10 cellular contexts compared by ENCODE assay signal in the genomic region with DNA sequence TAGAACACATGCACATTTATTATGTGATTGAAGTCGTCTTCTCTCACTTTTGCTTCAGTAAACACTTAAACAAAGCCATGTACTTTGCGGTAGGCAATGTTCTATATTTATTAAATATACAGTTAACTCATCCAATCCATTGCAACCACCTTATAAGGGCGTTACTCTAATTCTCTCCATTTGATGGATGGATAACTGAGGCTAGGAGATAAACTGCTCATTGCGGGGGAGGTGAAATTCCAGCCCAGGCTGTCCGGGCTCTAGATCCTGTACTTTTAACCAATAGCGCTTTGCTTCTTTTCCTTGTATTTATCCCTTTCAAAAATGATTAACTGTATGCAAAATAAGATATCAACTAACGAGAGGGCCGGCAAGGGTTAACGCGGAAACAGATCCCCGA. TPM values are rescaled to one million over a fixed set of nuclear protein-coding genes. Genes with fewer than 3 reads are reported as not detected.
DNase-seq lines count a peak whose midpoint lies in the region; ATAC-seq and TF ChIP-seq lines count a peak whose summit lies in the region.
"Had no signal": no experiment of that assay in that cellular context is flagged by ENCODE, and none has a peak within 500 bp of the region (broad histone marks: within the 10 kb centered on the region; RNA-seq: fewer than 3 reads in every experiment).

No MANE protein-coding gene starts in this region.

- DNase-seq in dorsolateral prefrontal cortex (no peak), thoracic aorta (ENCODE audit: low spot score) (no peak), NCI-H146 (lab: John Stamatoyannopoulos, UW) (no peak), NCI-H345 (lab: John Stamatoyannopoulos, UW) (no peak), NOMO-1 treated with DMSO at 0.1 percent for 48 hours (lab: John Stamatoyannopoulos, UW; ENCODE audit: unreplicated experiment) (no peak)
- DNase-seq: NCI-H2029 treated with DMSO at 0.1 percent for 48 hours had no signal

- TF ChIP-seq CTCF in Loucy (conservative IDR thresholded peaks at IDR 0.05; ENCODE audit: low read length) (no peak), dorsolateral prefrontal cortex (IDR thresholded peaks at IDR 0.05 in 54 of 56, conservative IDR thresholded peaks at IDR 0.05 in 2 of 56; ENCODE audit: low read depth in 1 of 56, partially characterized antibody in 56 of 56) (no peak), thoracic aorta (IDR thresholded peaks at IDR 0.05) (no peak)

- H2AFZ ChIP-seq in Loucy (ENCODE audit: low read length): peak overlapping the region; percentile 81

- ATAC-seq in thoracic aorta (ENCODE audit: insufficient number of reproducible peaks, low FRiP score, low read depth) (no peak), HG03280 (IDR thresholded peaks at IDR 0.05; ENCODE audit: unreplicated experiment) (no peak)

- H3K79me2 ChIP-seq in Loucy (ENCODE audit: insufficient read depth, low read length): no peaks in the 10 kb centered on the region

- H3K27me3 ChIP-seq in Loucy (ENCODE audit: insufficient read depth, low read length, poor library complexity, severe bottlenecking): peaks cover 19% of the 10 kb centered on the region
- no peaks in the 10 kb centered on the region for H3K27me3 ChIP-seq in dorsolateral prefrontal cortex
- peaks cover 22% of the 10 kb centered on the region for H3K27me3 ChIP-seq in mononuclear cell (ENCODE audit: insufficient read depth, low read length)
- H3K27me3 ChIP-seq in thoracic aorta (replicated peaks; ENCODE audit: insufficient read depth): no peaks in the 10 kb centered on the region

- H3K36me3 ChIP-seq in Loucy (ENCODE audit: insufficient read depth, low read length): no peaks in the 10 kb centered on the region
- H3K36me3 ChIP-seq in thoracic aorta: no peaks in the 10 kb centered on the region

- no peaks in the 10 kb centered on the region for H3K4me1 ChIP-seq in Loucy (ENCODE audit: insufficient read depth, low read length, poor library complexity, severe bottlenecking)
- H3K4me1 ChIP-seq in mononuclear cell (ENCODE audit: insufficient read depth, low read length): peaks cover 8% of the 10 kb centered on the region
- H3K4me1 ChIP-seq in thoracic aorta (ENCODE audit: control insufficient read depth in 1 of 2, low read depth in 2 of 2): peaks cover 26 to 34% of the 10 kb centered on the region in 2 donors

- no peaks in the 10 kb centered on the region for H3K9me2 ChIP-seq in Loucy (replicated peaks; ENCODE audit: low read depth, low read length)

- H3K9ac ChIP-seq in Loucy (ENCODE audit: low read depth, low read length, poor library complexity, severe bottlenecking): peak overlapping the region; percentile 54

- intact Hi-C loops in dorsolateral prefrontal cortex (cut with DNase I): loop anchor here (5.0 to 10.0 kb wide), 6 partner anchors 77 to 472 kb away; no protein-coding TSS in a partner anchor

- no peaks in the 10 kb centered on the region for H3F3A ChIP-seq in Loucy (ENCODE audit: low read depth)

- H3K4me3 ChIP-seq in Loucy (ENCODE audit: low read length, poor library complexity, severe bottlenecking): peak overlapping the region; percentile 74
- H3K4me3 ChIP-seq in dorsolateral prefrontal cortex: peak overlapping the region; percentile 70 to 92 (median 83)
- H3K4me3 ChIP-seq in mononuclear cell (ENCODE audit: low read length): peak overlapping the region; percentile 90
- peak overlapping the region; percentile 98 for H3K4me3 ChIP-seq in thoracic aorta
- H3K4me3 ChIP-seq: GM12878 had no signal

- H3K9me3 ChIP-seq in Loucy (ENCODE audit: insufficient read depth, low read depth, low read length): no peaks in the 10 kb centered on the region
- no peaks in the 10 kb centered on the region for H3K9me3 ChIP-seq in mononuclear cell (ENCODE audit: low read depth, low read length)
- H3K9me3 ChIP-seq in thoracic aorta: no peaks in the 10 kb centered on the region

- H4K20me1 ChIP-seq in Loucy (ENCODE audit: insufficient read depth, low read length, poor library complexity, severe bottlenecking): no peaks in the 10 kb centered on the region

- H3K27ac ChIP-seq in dorsolateral prefrontal cortex: peak overlapping the region in 58 of 59 donors; percentile 73 to 96 (median 92)
- peak overlapping the region; percentile 90 to 95 for H3K27ac ChIP-seq in thoracic aorta

- peak overlapping the region; percentile 69 for H3K4me2 ChIP-seq in Loucy (ENCODE audit: low read depth, low read length, poor library complexity, severe bottlenecking)

RNA-seq across cellular contexts. Expression of a gene that starts 1.2 kb away (rescaled TPM):
- total RNA-seq in dorsolateral prefrontal cortex (10 to 100 TPM; 27.0 to 75.4 (median 44.9) TPM), mononuclear cell (46.2 TPM), thoracic aorta (100 to 1,000 TPM; 105 to 155 TPM)
